In the genomic region with DNA sequence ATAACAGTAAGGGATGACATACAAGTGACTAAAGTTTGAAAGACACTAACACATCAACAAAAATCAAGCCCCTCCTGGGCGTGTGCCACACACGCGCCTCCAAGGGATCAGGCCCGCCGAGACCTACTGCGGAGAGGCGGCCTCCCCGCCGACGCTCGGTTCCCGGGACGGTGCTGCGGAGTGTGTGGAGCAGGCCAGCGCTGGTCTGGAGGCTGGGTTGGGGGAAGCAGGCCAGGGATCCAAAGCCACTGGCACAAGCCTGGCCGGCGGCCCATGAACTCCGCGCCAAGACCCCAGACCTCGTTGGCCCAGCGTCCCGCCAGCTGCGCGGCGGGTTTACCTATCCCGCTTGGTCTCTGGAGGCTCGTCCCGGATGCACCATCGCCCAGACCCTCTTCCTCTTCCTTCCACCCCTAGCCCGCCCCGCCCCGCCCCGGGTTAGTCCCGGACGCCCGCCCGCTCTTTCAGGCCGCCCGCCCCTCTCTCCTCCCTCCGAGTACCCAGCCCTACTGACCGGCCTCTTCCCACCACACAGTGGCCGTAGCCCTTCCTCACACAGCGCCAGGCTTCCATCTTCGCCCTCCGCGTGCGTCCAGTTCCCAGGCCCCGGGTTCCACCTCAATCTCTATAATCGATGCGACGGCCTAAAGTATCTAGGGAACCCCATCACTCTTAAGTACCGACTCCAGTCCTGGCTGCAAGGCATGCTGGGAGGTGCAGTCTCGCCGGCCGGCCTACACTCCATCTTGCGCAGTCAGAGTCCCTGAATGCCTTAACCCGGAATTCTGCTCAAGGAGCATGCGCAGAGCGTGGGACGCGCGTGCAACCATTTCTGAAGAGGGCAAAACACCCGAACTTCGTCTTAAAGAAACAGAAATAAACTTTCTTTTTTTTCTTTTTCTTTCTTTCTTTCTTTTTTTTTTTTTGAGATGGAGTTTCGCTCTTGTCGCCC, we compare ENCODE assay signal across 8 cellular contexts. TPM values are rescaled to one million over a fixed set of nuclear protein-coding genes. Genes with fewer than 3 reads are reported as not detected.
DNase-seq lines count a peak whose midpoint lies in the region; ATAC-seq and TF ChIP-seq lines count a peak whose summit lies in the region.

A gene with protein sequence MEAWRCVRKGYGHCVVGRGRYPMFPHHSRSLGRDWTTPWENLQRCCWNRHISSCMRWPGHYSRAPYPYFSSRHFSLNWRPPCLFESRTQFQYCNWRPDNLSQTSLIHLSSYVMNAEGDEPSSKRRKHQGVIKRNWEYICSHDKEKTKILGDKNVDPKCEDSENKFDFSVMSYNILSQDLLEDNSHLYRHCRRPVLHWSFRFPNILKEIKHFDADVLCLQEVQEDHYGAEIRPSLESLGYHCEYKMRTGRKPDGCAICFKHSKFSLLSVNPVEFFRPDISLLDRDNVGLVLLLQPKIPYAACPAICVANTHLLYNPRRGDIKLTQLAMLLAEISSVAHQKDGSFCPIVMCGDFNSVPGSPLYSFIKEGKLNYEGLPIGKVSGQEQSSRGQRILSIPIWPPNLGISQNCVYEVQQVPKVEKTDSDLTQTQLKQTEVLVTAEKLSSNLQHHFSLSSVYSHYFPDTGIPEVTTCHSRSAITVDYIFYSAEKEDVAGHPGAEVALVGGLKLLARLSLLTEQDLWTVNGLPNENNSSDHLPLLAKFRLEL (minus strand): TSS at position 769 of the 952 bp plus-strand sequence. CDS start 196 bp downstream, at position 573.

- H3K9me3 ChIP-seq in Panc1 (ENCODE audit: control insufficient read depth, insufficient read depth, low read depth, low read length) (no peaks in the 10 kb centered on the region), esophagus (ENCODE audit: control insufficient read depth in 2 of 2, insufficient read depth in 1 of 2, low read depth in 1 of 2, low read length in 1 of 2) (no peaks in the 10 kb centered on the region), mucosa of stomach (ENCODE audit: control insufficient read depth, low read length) (no peaks in the 10 kb centered on the region)

- H3K4me3 ChIP-seq in Panc1 (ENCODE audit: low read depth in 2 of 2, low read length in 2 of 2) (peak within 1 kb of the TSS; percentile 61 to 82), esophagus (ENCODE audit: low read depth in 1 of 2, low read length in 2 of 2) (peak within 1 kb of the TSS; percentile 80 to 89), mucosa of stomach (ENCODE audit: low read length) (peak within 1 kb of the TSS; percentile 59)

- no TSS peak for BruUV-seq in Panc1 (replicated peaks; lab: Mats Ljungman, UMichigan)

- H3K36me3 ChIP-seq in Panc1 (ENCODE audit: control insufficient read depth, insufficient read depth, low read length) (peaks cover 5% of the 10 kb centered on the region), esophagus (ENCODE audit: control insufficient read depth in 2 of 2, insufficient read depth in 2 of 2, low read length in 1 of 2) (no peaks in the 10 kb centered on the region), mucosa of stomach (ENCODE audit: control insufficient read depth, insufficient read depth, low read length) (no peaks in the 10 kb centered on the region)

- intact Hi-C loops in Panc1 (cut with micrococcal nuclease; ENCODE audit: unreplicated experiment) = no loop called here

- no peaks in the 10 kb centered on the region for H3K27me3 Mint-ChIP-seq in activated T-cell treated with anti-CD3 and anti-CD28 coated beads, Interleukin-2, amount 50 U/mL, for 4 hours (ENCODE audit: low read depth)

- peak within 1 kb of the TSS; percentile 99 for H3K4me3 Mint-ChIP-seq in activated T-cell treated with anti-CD3 and anti-CD28 coated beads, Interleukin-2, amount 50 U/mL, for 4 hours

- no peak for TF ChIP-seq CTCF in Panc1 (IDR thresholded peaks at IDR 0.05)

- no peaks in the 10 kb centered on the region for H3K9me3 Mint-ChIP-seq in activated T-cell treated with anti-CD3 and anti-CD28 coated beads, Interleukin-2, amount 50 U/mL, for 4 hours

- peaks cover 35% of the 10 kb centered on the region for H3K4me1 Mint-ChIP-seq in activated T-cell treated with anti-CD3 and anti-CD28 coated beads, Interleukin-2, amount 50 U/mL, for 4 hours (ENCODE audit: low read depth)

- 0 to 1% methylated on average over 43 to 66 of the region's 66 CpGs for WGBS in esophagus, 2 donors

- in situ Hi-C loops in Panc1 (cut with HindIII; ENCODE audit: low pct_unique_long_range_greater_than_20kb, low sequenced_read_pairs) = no loop called here

- H3K36me3 Mint-ChIP-seq in activated T-cell treated with anti-CD3 and anti-CD28 coated beads, Interleukin-2, amount 50 U/mL, for 4 hours (ENCODE audit: insufficient read depth) = peaks cover 16% of the 10 kb centered on the region

- POLR2A ChIA-PET in Panc1 (lab: Charles Lee) = interaction anchor here (0.7 to 0.8 kb wide), 2 partner anchors 13 to 43 kb away, joined by 3 to 5 read pairs; no protein-coding TSS in a partner anchor

- peak within 1 kb of the TSS; percentile 85 for H3K9ac ChIP-seq in mucosa of stomach (ENCODE audit: low read length)

- CTCF ChIA-PET in Panc1 (lab: Charles Lee) = no interaction called here

- ATAC-seq in GM21723 (IDR thresholded peaks at IDR 0.05; ENCODE audit: unreplicated experiment) (peak; percentile 94), Panc1 (peak; percentile 96)
- ATAC-seq in activated T-cell treated with anti-CD3 and anti-CD28 coated beads, Interleukin-2, amount 50 U/mL, for 4 hours = peak; percentile 97 to 98

- peaks cover 9% of the 10 kb centered on the region for H3K4me1 ChIP-seq in Panc1 (ENCODE audit: control insufficient read depth, insufficient read depth, low read length)
- no peaks in the 10 kb centered on the region for H3K4me1 ChIP-seq in esophagus (ENCODE audit: control insufficient read depth in 2 of 2, insufficient read depth in 2 of 2, low read length in 1 of 2)
- H3K4me1 ChIP-seq in mucosa of stomach (ENCODE audit: control insufficient read depth, insufficient read depth, low read length) = no peaks in the 10 kb centered on the region

- H3K27ac ChIP-seq in Panc1 (ENCODE audit: low read length) (peak within 1 kb of the TSS; percentile 73), esophagus (ENCODE audit: low read depth in 2 of 2, low read length in 1 of 2) (peak within 1 kb of the TSS; percentile 95 to 96)

- H3K27me3 ChIP-seq in Panc1 (ENCODE audit: control insufficient read depth, insufficient read depth, low read length) (no peaks in the 10 kb centered on the region), esophagus (ENCODE audit: control insufficient read depth in 1 of 2, insufficient read depth in 2 of 2, low read length in 2 of 2) (no peaks in the 10 kb centered on the region), mucosa of stomach (ENCODE audit: control insufficient read depth, insufficient read depth, low read length) (no peaks in the 10 kb centered on the region)

- DNase-seq in DMS53 (lab: John Stamatoyannopoulos, UW) (peak; percentile 99), KG1 (lab: John Stamatoyannopoulos, UW) (peak; percentile 83), Panc1 (ENCODE audit: low read depth, low spot score) (peak; percentile 94)
- peak; percentile 91 for DNase-seq in activated T-cell treated with anti-CD3 and anti-CD28 coated beads, Interleukin-2, amount 50 U/mL, for 4 hours
- peak; percentile 85 to 91 for DNase-seq in stimulated activated CD8-positive, alpha-beta memory T cell treated with anti-CD3 and anti-CD28 coated beads, Interleukin-7, amount 100 ng/mL, for 1 hour (ENCODE audit: low read depth in 2 of 2)

RNA-seq across cellular contexts. Expression of the gene that starts here (rescaled TPM):
- 34.8 TPM for total RNA-seq in Panc1 (2021; ENCODE audit: unreplicated experiment)
- 18.2 TPM for polyA plus RNA-seq in Panc1 (2012; ENCODE audit: insufficient read length)
- total RNA-seq in activated T-cell treated with anti-CD3 and anti-CD28 coated beads, Interleukin-2, amount 50 U/mL, for 4 hours = 10 to 100 TPM; 34.3 to 39.7 (median 37.8) TPM
- polyA plus RNA-seq in esophagus = 10 to 100 TPM in 1 of 2 donors, 1 to 10 TPM in 1; 8.2 to 10.7 TPM

Comparison
In these comparisons a context has a peak if more than half of its experiments do, and no peak if none do; other contexts are left out.
1. Peak in every context shown above with its lines: DNase-seq, ATAC-seq, H3K4me3 ChIP-seq and H3K27ac ChIP-seq.